Comparison of ENCODE assay signal across 13 cellular contexts in genomic region chr3:150783920-150784746, GRCh38. TPM values are rescaled to one million over a fixed set of nuclear protein-coding genes. Genes with fewer than 3 reads are reported as not detected.
DNase-seq lines count a peak whose midpoint lies in the region; ATAC-seq lines count a peak whose summit lies in the region.
"Had no signal": no experiment of that assay in that cellular context is flagged by ENCODE, and none has a peak within 500 bp of the region (broad histone marks: within the 10 kb centered on the region; RNA-seq: fewer than 3 reads in every experiment).

No MANE protein-coding gene starts in this region.

- ATAC-seq in GM21529 (IDR thresholded peaks at IDR 0.05; ENCODE audit: unreplicated experiment) (peak; percentile 71), HG03378 (IDR thresholded peaks at IDR 0.05; ENCODE audit: unreplicated experiment) (peak; percentile 69), esophagus mucosa (peak; percentile 77), GM19452 (IDR thresholded peaks at IDR 0.05; ENCODE audit: unreplicated experiment) (no peak)
- ATAC-seq: pancreas had no signal

- peak; percentile 18 for DNase-seq in activated CD4-positive, alpha-beta T cell treated with anti-CD3 and anti-CD28 coated beads for 48 hours
- no peak for DNase-seq in activated CD4-positive, alpha-beta T cell treated with anti-CD3 and anti-CD28 coated beads for 4 hours
- DNase-seq in hippocampal formation (lab: John Stamatoyannopoulos, UW) (no peak), midbrain (lab: John Stamatoyannopoulos, UW) (no peak)
- DNase-seq: DND-41, left ventricle myocardium inferior, NCI-H1694 treated with DMSO at 0.1 percent for 48 hours, pancreas, upper lobe of left lung had no signal

RNA-seq across cellular contexts. Expression of gene SIAH2, which starts 21.2 kb away (rescaled TPM):
- total RNA-seq in esophagus mucosa, result 44.8 TPM
